ENCODE assay signal across 16 cellular contexts in the genomic region with DNA sequence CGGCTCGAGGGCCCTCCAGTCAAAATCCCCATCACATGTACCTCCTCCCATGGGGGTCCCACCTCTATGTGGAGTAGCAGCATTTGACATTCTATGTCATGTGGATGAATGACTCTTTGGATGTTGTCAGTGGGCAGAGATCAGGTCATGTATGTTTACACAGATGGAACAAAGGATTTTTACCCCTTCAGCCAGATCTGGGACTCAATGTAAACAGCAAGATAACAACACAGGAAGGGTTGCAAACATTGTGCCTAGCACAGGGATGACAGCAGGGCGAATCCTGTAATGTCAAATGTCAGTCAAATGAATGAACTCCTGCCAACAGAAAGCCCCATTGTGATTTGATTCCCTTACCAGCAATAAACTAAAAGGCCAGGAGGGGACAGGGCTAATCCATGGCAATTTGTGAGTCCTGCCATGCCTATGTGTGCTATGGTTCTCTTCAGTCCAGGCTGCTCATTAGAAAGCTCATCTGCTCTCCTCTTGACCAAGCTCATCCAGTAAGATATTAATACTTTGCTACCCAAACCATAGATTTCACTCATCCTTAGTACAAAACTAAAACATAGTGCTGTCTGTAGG.
A peak's percentile ranks its signal among the peaks of the same experiment; 100 is the strongest.
DNase-seq lines count a peak whose midpoint lies in the region.
"Had no signal": no experiment of that assay in that cellular context is flagged by ENCODE, and none has a peak within 500 bp of the region (broad histone marks: within the 10 kb centered on the region; RNA-seq: fewer than 3 reads in every experiment).

No MANE protein-coding gene starts in this region.

- no peaks in the 10 kb centered on the region for H3K9me2 ChIP-seq in Karpas-422 (replicated peaks; ENCODE audit: insufficient read depth, low read length)

- no peak overlapping the region for H3K27ac ChIP-seq in Karpas-422 (ENCODE audit: low read length)
- H3K27ac ChIP-seq: ascending aorta, parathyroid adenoma had no signal

- no peaks in the 10 kb centered on the region for H3K79me2 ChIP-seq in Karpas-422 (ENCODE audit: low read length)
- H3K79me2 ChIP-seq: parathyroid adenoma had no signal

- H3K4me2 ChIP-seq in Karpas-422 (ENCODE audit: low read depth, low read length, poor library complexity, severe bottlenecking) = no peak overlapping the region

- no peaks in the 10 kb centered on the region for H3K36me3 ChIP-seq in Karpas-422 (ENCODE audit: insufficient read depth, low read length)
- H3K36me3 ChIP-seq: ascending aorta had no signal

- H3K27me3 ChIP-seq in Karpas-422 (ENCODE audit: low read length) = no peaks in the 10 kb centered on the region
- H3K27me3 ChIP-seq: ascending aorta had no signal

- no peak overlapping the region for H2AFZ ChIP-seq in Karpas-422 (ENCODE audit: low read length)
- H2AFZ ChIP-seq: parathyroid adenoma had no signal

- DNase-seq in DMS53 treated with DMSO at 0.1 percent for 48 hours (lab: John Stamatoyannopoulos, UW; ENCODE audit: unreplicated experiment) (peak; percentile 8), Karpas-422 (peak; percentile 45), SW480 (ENCODE audit: low spot score) (peak; percentile 14), midbrain (lab: John Stamatoyannopoulos, UW) (peak; percentile 54), OCI-M1 (lab: John Stamatoyannopoulos, UW) (no peak), AG08396 (ENCODE audit: low spot score) (no peak), HPDE6-E6E7 (ENCODE audit: extremely low spot score) (no peak)
- DNase-seq in stimulated activated CD4-positive, alpha-beta T cell treated with anti-CD3 and anti-CD28 coated beads, Interleukin-12 subunit alpha, Interleukin-12 subunit beta, amount 100 ng/mL, for 4 hours = no peak
- DNase-seq: activated CD4-positive, alpha-beta memory T cell treated with anti-CD3 and anti-CD28 coated beads for 36 hours; CD8-positive, alpha-beta T cell; effector CD4-positive, alpha-beta T cell; NCI-H2081 treated with DMSO at 0.1 percent for 48 hours; stimulated activated CD4-positive, alpha-beta T cell treated with anti-CD3 and anti-CD28 coated beads, Interleukin-15, amount 100 ng/mL, for 24 hours; T-helper 9 cell had no signal

- no peak overlapping the region for H3K4me3 ChIP-seq in Karpas-422 (ENCODE audit: low read length)
- H3K4me3 ChIP-seq: ascending aorta had no signal

- no peaks in the 10 kb centered on the region for H4K20me1 ChIP-seq in Karpas-422 (ENCODE audit: insufficient read depth, low read depth, low read length)

- H3K4me1 ChIP-seq in Karpas-422 (ENCODE audit: low read length) = no peaks in the 10 kb centered on the region
- H3K4me1 ChIP-seq: ascending aorta, parathyroid adenoma had no signal

- H3K9me3 ChIP-seq in Karpas-422 (ENCODE audit: low read length) = no peaks in the 10 kb centered on the region
- H3K9me3 ChIP-seq: ascending aorta had no signal

- no peak overlapping the region for H3K9ac ChIP-seq in Karpas-422 (ENCODE audit: low read length)
- H3K9ac ChIP-seq: parathyroid adenoma had no signal

Comparison
In these comparisons a context has a peak if more than half of its experiments do, and no peak if none do; other contexts are left out.
1. DNase-seq: peak in DMS53 treated with DMSO at 0.1 percent for 48 hours (single experiment), Karpas-422 (single experiment), SW480 (single experiment) and midbrain (single experiment); none in OCI-M1 (single experiment), stimulated activated CD4-positive, alpha-beta T cell treated with anti-CD3 and anti-CD28 coated beads, Interleukin-12 subunit alpha, Interleukin-12 subunit beta, amount 100 ng/mL, for 4 hours (single experiment), AG08396 (single experiment) and HPDE6-E6E7 (single experiment).